9 cellular contexts compared by ENCODE assay signal in the genomic region with DNA sequence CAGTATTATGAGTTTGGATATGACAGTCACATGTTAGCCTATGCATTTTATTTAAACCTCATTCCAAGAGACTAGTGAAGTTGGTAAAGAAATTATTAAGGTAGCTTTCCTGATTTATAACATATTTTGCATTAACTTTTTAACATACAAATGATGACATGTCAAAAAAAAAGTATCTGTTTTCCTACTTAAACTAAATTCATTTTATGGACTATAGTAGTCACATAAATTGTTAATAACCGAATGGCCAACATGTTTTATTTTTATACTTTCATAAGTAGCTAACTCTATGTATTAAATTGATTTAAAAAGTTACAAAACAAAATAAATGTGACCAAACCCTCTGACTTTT. TPM values are rescaled to one million over a fixed set of nuclear protein-coding genes. Genes with fewer than 3 reads are reported as not detected.
A peak's percentile ranks its signal among the peaks of the same experiment; 100 is the strongest.
DNase-seq lines count a peak whose midpoint lies in the region; ATAC-seq, FAIRE-seq and TF ChIP-seq lines count a peak whose summit lies in the region.
"Had no signal": no experiment of that assay in that cellular context is flagged by ENCODE, and none has a peak within 500 bp of the region (broad histone marks: within the 10 kb centered on the region; RNA-seq: fewer than 3 reads in every experiment).

No MANE protein-coding gene starts in this region.

- H3K36me3 ChIP-seq in OCI-LY3 (replicated peaks; ENCODE audit: low read depth, low read length), result peaks cover 18% of the 10 kb centered on the region

- no peak for FAIRE-seq in GM12891 (lab: Jason Lieb, UNC)

- TF ChIP-seq POLR2A in GM12891 (IDR thresholded peaks at IDR 0.05; ENCODE audit: low read depth, low read length), result no peak

- H3K9me3 Mint-ChIP-seq in activated CD4-positive, alpha-beta T cell treated with anti-CD3 and anti-CD28 coated beads, Interleukin-2, amount 10 ng/mL, durations not matched to agents 24 days and 14 days, result peaks cover 5% of the 10 kb centered on the region
- peaks cover 4% of the 10 kb centered on the region for H3K9me3 Mint-ChIP-seq in stimulated activated memory B cell treated with anti-CD40 and anti-IgM and Interleukin-4, amounts not matched to agents 10 μg/mL and 1 μg/mL and 100 μg/mL, for 72 hours

- H3K4me3 Mint-ChIP-seq in activated CD4-positive, alpha-beta T cell treated with anti-CD3 and anti-CD28 coated beads, Interleukin-2, amount 10 ng/mL, durations not matched to agents 24 days and 14 days, result peak overlapping the region; percentile 95
- peak overlapping the region; percentile 93 for H3K4me3 Mint-ChIP-seq in stimulated activated memory B cell treated with anti-CD40 and anti-IgM and Interleukin-4, amounts not matched to agents 10 μg/mL and 1 μg/mL and 100 μg/mL, for 72 hours

- intact Hi-C loops in activated CD4-positive, alpha-beta T cell treated with anti-CD3 and anti-CD28 coated beads, Interleukin-2, amount 10 ng/mL, durations not matched to agents 24 days and 14 days (cut with micrococcal nuclease), result loop anchor here (5.0 kb wide), 2 partner anchors 176 to 296 kb away; partner anchors contain the start of gene WSB2
- intact Hi-C loops in dorsolateral prefrontal cortex (cut with DNase I), result no loop called here

- no peak for TF ChIP-seq CTCF in OCI-LY3 (IDR thresholded peaks at IDR 0.05; ENCODE audit: low read depth, low read length)
- no peak for TF ChIP-seq CTCF in dorsolateral prefrontal cortex (IDR thresholded peaks at IDR 0.05 in 54 of 56, conservative IDR thresholded peaks at IDR 0.05 in 2 of 56; ENCODE audit: low read depth in 1 of 56, partially characterized antibody in 56 of 56)

- peaks cover 29% of the 10 kb centered on the region for H3K4me1 ChIP-seq in OCI-LY3 (ENCODE audit: low read length)

- no peaks in the 10 kb centered on the region for H3K27me3 Mint-ChIP-seq in activated CD4-positive, alpha-beta T cell treated with anti-CD3 and anti-CD28 coated beads, Interleukin-2, amount 10 ng/mL, durations not matched to agents 24 days and 14 days
- H3K27me3 Mint-ChIP-seq in stimulated activated memory B cell treated with anti-CD40 and anti-IgM and Interleukin-4, amounts not matched to agents 10 μg/mL and 1 μg/mL and 100 μg/mL, for 72 hours, result no peaks in the 10 kb centered on the region

- no peak overlapping the region for H2AFZ ChIP-seq in OCI-LY3 (ENCODE audit: low read depth, low read length)

- peaks cover 46% of the 10 kb centered on the region for H3K79me2 ChIP-seq in OCI-LY3 (ENCODE audit: low read length)

- H3K4me3 ChIP-seq in OCI-LY3 (ENCODE audit: low read length) (peak overlapping the region; percentile 77), dorsolateral prefrontal cortex (peak overlapping the region in 18 of 59 donors; percentile 0 to 46 (median 27))

- H3K4me2 ChIP-seq in OCI-LY3 (ENCODE audit: low read length), result peak overlapping the region; percentile 71

- H3K27me3 ChIP-seq in OCI-LY3 (ENCODE audit: low read depth, low read length) (no peaks in the 10 kb centered on the region), dorsolateral prefrontal cortex (no peaks in the 10 kb centered on the region)

- no peak for ATAC-seq in stimulated activated memory B cell treated with anti-CD40 and anti-IgM and Interleukin-4, amounts not matched to agents 10 μg/mL and 1 μg/mL and 100 μg/mL, for 72 hours
- ATAC-seq in GM21717 (IDR thresholded peaks at IDR 0.05; ENCODE audit: unreplicated experiment) (no peak), HG03432 (IDR thresholded peaks at IDR 0.05; ENCODE audit: unreplicated experiment) (no peak)

- peaks cover 21% of the 10 kb centered on the region for H3K36me3 Mint-ChIP-seq in activated CD4-positive, alpha-beta T cell treated with anti-CD3 and anti-CD28 coated beads, Interleukin-2, amount 10 ng/mL, durations not matched to agents 24 days and 14 days (ENCODE audit: low read depth)
- H3K36me3 Mint-ChIP-seq in stimulated activated memory B cell treated with anti-CD40 and anti-IgM and Interleukin-4, amounts not matched to agents 10 μg/mL and 1 μg/mL and 100 μg/mL, for 72 hours, result peaks cover 20% of the 10 kb centered on the region

- H3K27ac Mint-ChIP-seq in activated CD4-positive, alpha-beta T cell treated with anti-CD3 and anti-CD28 coated beads, Interleukin-2, amount 10 ng/mL, durations not matched to agents 24 days and 14 days, result peak overlapping the region; percentile 93
- peak overlapping the region; percentile 90 for H3K27ac Mint-ChIP-seq in stimulated activated memory B cell treated with anti-CD40 and anti-IgM and Interleukin-4, amounts not matched to agents 10 μg/mL and 1 μg/mL and 100 μg/mL, for 72 hours

- H3K4me1 Mint-ChIP-seq in activated CD4-positive, alpha-beta T cell treated with anti-CD3 and anti-CD28 coated beads, Interleukin-2, amount 10 ng/mL, durations not matched to agents 24 days and 14 days, result peaks cover 37% of the 10 kb centered on the region
- peaks cover 42% of the 10 kb centered on the region for H3K4me1 Mint-ChIP-seq in stimulated activated memory B cell treated with anti-CD40 and anti-IgM and Interleukin-4, amounts not matched to agents 10 μg/mL and 1 μg/mL and 100 μg/mL, for 72 hours

- no peak for DNase-seq in activated CD4-positive, alpha-beta T cell treated with anti-CD3 and anti-CD28 coated beads, Interleukin-2, amount 10 ng/mL, durations not matched to agents 24 days and 14 days
- DNase-seq in activated CD4-positive, alpha-beta T cell treated with anti-CD3 and anti-CD28 coated beads for 4 hours, result no peak
- DNase-seq in dorsolateral prefrontal cortex (no peak), GM12891 (ENCODE audit: insufficient read length, low spot score) (no peak)
- DNase-seq: NCI-H1694 treated with DMSO at 0.1 percent for 48 hours had no signal

- no peaks in the 10 kb centered on the region for H3K9me3 ChIP-seq in OCI-LY3 (ENCODE audit: insufficient read depth, low read length)

- H3K27ac ChIP-seq in OCI-LY3 (ENCODE audit: low read length) (peak overlapping the region; percentile 62; the same call in 1 of the 2 replicates), dorsolateral prefrontal cortex (peak overlapping the region in 55 of 59 donors; percentile 41 to 94 (median 85))

- H3K9ac ChIP-seq in OCI-LY3 (ENCODE audit: low read length), result peak overlapping the region; percentile 83

- no peaks in the 10 kb centered on the region for H4K20me1 ChIP-seq in OCI-LY3 (ENCODE audit: insufficient read depth, low read length)

TF ChIP-seq in GM12891, 5 proteins besides CTCF, POLR2A, EP300 and RAD21:
- no peak for TF ChIP-seq PAX5 (IDR thresholded peaks at IDR 0.05; ENCODE audit: insufficient read depth, low read length, severe bottlenecking)
- no peak for TF ChIP-seq POLR2AphosphoS5 (IDR thresholded peaks at IDR 0.05; ENCODE audit: low read depth, low read length)

RNA-seq across cellular contexts. Expression of gene TAOK3, which starts 14.7 kb away (rescaled TPM):
- total RNA-seq in activated CD4-positive, alpha-beta T cell treated with anti-CD3 and anti-CD28 coated beads, Interleukin-2, amount 10 ng/mL, durations not matched to agents 24 days and 14 days, result 51.8 and 53.4 TPM in 2 replicates
- total RNA-seq in dorsolateral prefrontal cortex, result 100 to 1,000 TPM in 1 of 120 experiments, 10 to 100 TPM in 119; 47.3 to 103 (median 73.3) TPM
- 37.2 TPM for polyA plus RNA-seq in GM12891 (2012; ENCODE audit: low read depth, missing spikeins)

RNA-seq across cellular contexts. Expression of gene SUDS3, which starts 18.4 kb away (rescaled TPM):
- total RNA-seq in activated CD4-positive, alpha-beta T cell treated with anti-CD3 and anti-CD28 coated beads, Interleukin-2, amount 10 ng/mL, durations not matched to agents 24 days and 14 days, result 22.0 and 23.6 TPM in 2 replicates
- total RNA-seq in dorsolateral prefrontal cortex, result 10 to 100 TPM; 27.0 to 62.6 (median 45.6) TPM
- 10.7 TPM for polyA plus RNA-seq in GM12891 (2012; ENCODE audit: low read depth, missing spikeins)
